In the genomic region with DNA sequence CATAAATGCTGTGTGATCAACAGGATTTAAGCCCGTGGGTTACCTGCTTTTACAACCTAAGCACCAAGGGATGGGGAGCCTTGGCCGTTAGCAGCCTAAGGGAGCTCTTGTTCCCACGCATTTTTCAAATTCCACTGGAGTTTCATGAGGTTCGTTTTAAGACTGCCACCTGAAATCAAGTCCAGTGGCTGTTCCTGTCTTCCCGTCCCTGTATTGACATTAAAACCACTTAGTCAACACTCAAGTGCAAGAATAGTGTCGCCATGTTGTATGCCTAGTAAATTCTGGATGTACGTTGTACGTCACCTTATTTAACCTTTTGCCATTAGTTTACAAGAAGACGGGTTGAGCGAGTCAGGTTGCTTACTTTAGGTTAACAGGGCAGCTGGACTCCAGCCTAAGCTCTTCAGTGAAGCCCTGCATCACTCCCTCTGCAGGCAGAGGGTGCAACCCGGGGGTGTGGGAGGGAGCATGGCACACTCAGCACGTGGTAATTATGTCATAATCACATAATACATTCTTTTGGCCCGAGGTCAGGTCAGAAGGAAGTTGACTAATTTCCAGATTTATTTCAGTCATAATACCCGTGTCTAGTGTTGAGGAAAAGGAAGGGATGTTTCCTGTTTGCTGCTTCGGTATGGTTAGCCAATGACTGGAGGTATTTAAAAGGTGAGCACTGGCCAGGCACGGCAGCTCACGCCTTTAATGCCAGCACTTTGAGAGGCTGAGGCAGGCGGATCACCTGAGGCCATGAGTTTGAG, we compare ENCODE assay signal across 1 cellular context.
A peak's percentile ranks its signal among the peaks of the same experiment; 100 is the strongest.
TF ChIP-seq lines count a peak whose summit lies in the region.

No MANE protein-coding gene starts in this region.

TF ChIP-seq in HepG2, 621 proteins besides CTCF, POLR2A, EP300 and RAD21 (continued from another document and continues in another):
- no peak for TF ChIP-seq TEAD2 (CRISPR knock-in tag; IDR thresholded peaks at IDR 0.05)
- no peak for TF ChIP-seq KLF16 (CRISPR knock-in tag; IDR thresholded peaks at IDR 0.05)
- TF ChIP-seq ZNF383 (CRISPR knock-in tag; IDR thresholded peaks at IDR 0.05; ENCODE audit: borderline replicate concordance) = no peak
- TF ChIP-seq, protein P1, sequence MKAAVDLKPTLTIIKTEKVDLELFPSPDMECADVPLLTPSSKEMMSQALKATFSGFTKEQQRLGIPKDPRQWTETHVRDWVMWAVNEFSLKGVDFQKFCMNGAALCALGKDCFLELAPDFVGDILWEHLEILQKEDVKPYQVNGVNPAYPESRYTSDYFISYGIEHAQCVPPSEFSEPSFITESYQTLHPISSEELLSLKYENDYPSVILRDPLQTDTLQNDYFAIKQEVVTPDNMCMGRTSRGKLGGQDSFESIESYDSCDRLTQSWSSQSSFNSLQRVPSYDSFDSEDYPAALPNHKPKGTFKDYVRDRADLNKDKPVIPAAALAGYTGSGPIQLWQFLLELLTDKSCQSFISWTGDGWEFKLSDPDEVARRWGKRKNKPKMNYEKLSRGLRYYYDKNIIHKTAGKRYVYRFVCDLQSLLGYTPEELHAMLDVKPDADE (CRISPR knock-in tag; IDR thresholded peaks at IDR 0.05) = no peak
- TF ChIP-seq ZFP36 (IDR thresholded peaks at IDR 0.05; ENCODE audit: borderline replicate concordance, low read depth, low read length, partially characterized antibody) = no peak
- TF ChIP-seq, protein P2, sequence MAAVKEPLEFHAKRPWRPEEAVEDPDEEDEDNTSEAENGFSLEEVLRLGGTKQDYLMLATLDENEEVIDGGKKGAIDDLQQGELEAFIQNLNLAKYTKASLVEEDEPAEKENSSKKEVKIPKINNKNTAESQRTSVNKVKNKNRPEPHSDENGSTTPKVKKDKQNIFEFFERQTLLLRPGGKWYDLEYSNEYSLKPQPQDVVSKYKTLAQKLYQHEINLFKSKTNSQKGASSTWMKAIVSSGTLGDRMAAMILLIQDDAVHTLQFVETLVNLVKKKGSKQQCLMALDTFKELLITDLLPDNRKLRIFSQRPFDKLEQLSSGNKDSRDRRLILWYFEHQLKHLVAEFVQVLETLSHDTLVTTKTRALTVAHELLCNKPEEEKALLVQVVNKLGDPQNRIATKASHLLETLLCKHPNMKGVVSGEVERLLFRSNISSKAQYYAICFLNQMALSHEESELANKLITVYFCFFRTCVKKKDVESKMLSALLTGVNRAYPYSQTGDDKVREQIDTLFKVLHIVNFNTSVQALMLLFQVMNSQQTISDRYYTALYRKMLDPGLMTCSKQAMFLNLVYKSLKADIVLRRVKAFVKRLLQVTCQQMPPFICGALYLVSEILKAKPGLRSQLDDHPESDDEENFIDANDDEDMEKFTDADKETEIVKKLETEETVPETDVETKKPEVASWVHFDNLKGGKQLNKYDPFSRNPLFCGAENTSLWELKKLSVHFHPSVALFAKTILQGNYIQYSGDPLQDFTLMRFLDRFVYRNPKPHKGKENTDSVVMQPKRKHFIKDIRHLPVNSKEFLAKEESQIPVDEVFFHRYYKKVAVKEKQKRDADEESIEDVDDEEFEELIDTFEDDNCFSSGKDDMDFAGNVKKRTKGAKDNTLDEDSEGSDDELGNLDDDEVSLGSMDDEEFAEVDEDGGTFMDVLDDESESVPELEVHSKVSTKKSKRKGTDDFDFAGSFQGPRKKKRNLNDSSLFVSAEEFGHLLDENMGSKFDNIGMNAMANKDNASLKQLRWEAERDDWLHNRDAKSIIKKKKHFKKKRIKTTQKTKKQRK (IDR thresholded peaks at IDR 0.05; ENCODE audit: low read length) = no peak
- no peak for TF ChIP-seq XRCC5 (optimal IDR thresholded peaks at IDR 0.05; ENCODE audit: low read length)
- TF ChIP-seq ZNF550 (CRISPR knock-in tag; IDR thresholded peaks at IDR 0.05; ENCODE audit: borderline replicate concordance) = no peak
- peak; percentile 42; the same call in 1 of the 2 replicates for TF ChIP-seq CEBPG (CRISPR knock-in tag; IDR thresholded peaks at IDR 0.05)
- TF ChIP-seq ATM (IDR thresholded peaks at IDR 0.05; ENCODE audit: borderline replicate concordance) = no peak
- no peak for TF ChIP-seq ZNF354B (CRISPR knock-in tag; IDR thresholded peaks at IDR 0.05)
- no peak for TF ChIP-seq ATF1 (CRISPR knock-in tag; IDR thresholded peaks at IDR 0.05)
- TF ChIP-seq SNAPC4 (CRISPR knock-in tag; IDR thresholded peaks at IDR 0.05) = no peak
- no peak for TF ChIP-seq ZNF367 (CRISPR knock-in tag; IDR thresholded peaks at IDR 0.05; ENCODE audit: borderline replicate concordance)
- TF ChIP-seq ZSCAN20 (CRISPR knock-in tag; IDR thresholded peaks at IDR 0.05; ENCODE audit: borderline replicate concordance) = no peak
- TF ChIP-seq ESRRA (CRISPR knock-in tag; IDR thresholded peaks at IDR 0.05; ENCODE audit: low read depth) = no peak
- no peak for TF ChIP-seq ZNF775 (CRISPR knock-in tag; IDR thresholded peaks at IDR 0.05; ENCODE audit: borderline replicate concordance)
- TF ChIP-seq ZNF674 (CRISPR knock-in tag; IDR thresholded peaks at IDR 0.05; ENCODE audit: low read depth) = no peak
- 0 out of 2 replicates have a peak, but pooled peaks have one; percentile 49 for TF ChIP-seq TBX3 (IDR thresholded peaks at IDR 0.05; ENCODE audit: borderline replicate concordance)
- peak in 1 of 2 experiments; percentile 83; a peak in 2 of 4 replicates for TF ChIP-seq NR2F1 (CRISPR knock-in tag; IDR thresholded peaks at IDR 0.05)
- TF ChIP-seq GABPA (IDR thresholded peaks at IDR 0.05; ENCODE audit: low read depth, low read length) = no peak
- TF ChIP-seq GABPA (CRISPR knock-in tag; IDR thresholded peaks at IDR 0.05; ENCODE audit: low read depth) = 0 out of 2 replicates have a peak, but pooled peaks have one; percentile 28
- no peak for TF ChIP-seq KDM2A (CRISPR knock-in tag; IDR thresholded peaks at IDR 0.05; ENCODE audit: borderline replicate concordance, low read depth)
- no peak for TF ChIP-seq ZEB1 (IDR thresholded peaks at IDR 0.05; ENCODE audit: insufficient replicate concordance, low read depth)
- TF ChIP-seq ZNF263 (CRISPR knock-in tag; IDR thresholded peaks at IDR 0.05) = no peak
- no peak for TF ChIP-seq ZFYVE20 (CRISPR knock-in tag; IDR thresholded peaks at IDR 0.05; ENCODE audit: borderline replicate concordance, low read depth)
- TF ChIP-seq, protein P3, sequence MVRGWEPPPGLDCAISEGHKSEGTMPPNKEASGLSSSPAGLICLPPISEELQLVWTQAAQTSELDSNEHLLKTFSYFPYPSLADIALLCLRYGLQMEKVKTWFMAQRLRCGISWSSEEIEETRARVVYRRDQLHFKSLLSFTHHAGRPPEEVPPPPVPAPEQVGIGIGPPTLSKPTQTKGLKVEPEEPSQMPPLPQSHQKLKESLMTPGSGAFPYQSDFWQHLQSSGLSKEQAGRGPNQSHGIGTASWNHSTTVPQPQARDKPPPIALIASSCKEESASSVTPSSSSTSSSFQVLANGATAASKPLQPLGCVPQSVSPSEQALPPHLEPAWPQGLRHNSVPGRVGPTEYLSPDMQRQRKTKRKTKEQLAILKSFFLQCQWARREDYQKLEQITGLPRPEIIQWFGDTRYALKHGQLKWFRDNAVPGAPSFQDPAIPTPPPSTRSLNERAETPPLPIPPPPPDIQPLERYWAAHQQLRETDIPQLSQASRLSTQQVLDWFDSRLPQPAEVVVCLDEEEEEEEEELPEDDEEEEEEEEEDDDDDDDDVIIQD (CRISPR knock-in tag; IDR thresholded peaks at IDR 0.05; ENCODE audit: low read depth) = peak; percentile 47; the same call in 1 of the 2 replicates
- no peak for TF ChIP-seq ZNF720 (CRISPR knock-in tag; IDR thresholded peaks at IDR 0.05)
- TF ChIP-seq SNAPC2 (CRISPR knock-in tag; IDR thresholded peaks at IDR 0.05) = no peak
- TF ChIP-seq HNF4A (CRISPR knock-in tag; IDR thresholded peaks at IDR 0.05) = 0 out of 2 replicates have a peak, but pooled peaks have one; percentile 6
- TF ChIP-seq AFF4 (CRISPR knock-in tag; IDR thresholded peaks at IDR 0.05) = no peak
- no peak for TF ChIP-seq AGO2 (optimal IDR thresholded peaks at IDR 0.05; ENCODE audit: low read depth, low read length)
- TF ChIP-seq ZNF276 (CRISPR knock-in tag; IDR thresholded peaks at IDR 0.05; ENCODE audit: low read depth) = no peak
- peak; percentile 38; the same call in 1 of the 2 replicates for TF ChIP-seq ZNF709 (CRISPR knock-in tag; IDR thresholded peaks at IDR 0.05)
